In the genomic region with DNA sequence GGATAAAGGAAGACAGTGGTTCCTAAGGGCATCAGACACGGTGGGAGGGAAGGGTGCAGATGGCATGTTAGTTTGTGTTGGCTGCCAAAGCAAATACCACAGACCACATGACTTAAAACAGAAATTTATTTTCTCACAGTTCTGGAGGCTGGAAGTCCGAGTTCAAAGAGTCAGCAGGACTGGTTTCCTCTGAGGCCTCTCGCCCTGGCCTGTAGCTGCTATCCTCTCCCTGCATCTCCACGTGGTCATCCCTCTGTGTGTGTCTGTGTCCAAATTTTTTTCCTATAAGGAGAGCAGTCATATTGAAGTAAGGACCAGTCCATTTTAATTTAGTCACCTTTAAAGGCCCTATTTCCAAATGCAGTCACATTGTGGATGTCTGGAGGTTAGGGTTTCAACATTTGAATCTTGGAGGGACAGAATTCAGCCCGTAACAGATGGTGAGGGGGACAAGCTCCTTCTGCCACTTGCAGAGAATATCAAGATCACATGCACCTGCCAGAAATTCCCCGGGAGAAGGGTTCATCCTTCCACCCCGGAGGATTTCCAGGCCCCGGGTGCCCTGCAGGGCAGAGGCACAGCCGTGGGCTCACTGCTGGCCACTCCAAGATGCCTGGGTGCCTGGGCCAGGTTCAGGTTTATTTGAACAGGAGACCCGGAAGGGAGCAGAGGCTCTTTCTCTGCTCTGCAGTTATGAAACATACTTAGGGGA, we compare ENCODE assay signal across 10 cellular contexts. TPM values are rescaled to one million over a fixed set of nuclear protein-coding genes. Genes with fewer than 3 reads are reported as not detected.
DNase-seq lines count a peak whose midpoint lies in the region; ATAC-seq and TF ChIP-seq lines count a peak whose summit lies in the region.
"Had no signal": no experiment of that assay in that cellular context is flagged by ENCODE, and none has a peak within 500 bp of the region (broad histone marks: within the 10 kb centered on the region; RNA-seq: fewer than 3 reads in every experiment).

No MANE protein-coding gene starts in this region.

- H4K5ac ChIP-seq in H9 (ENCODE audit: insufficient read length, low read depth, low read length) = no peak overlapping the region

- H3K36me3 Mint-ChIP-seq in H9 (ENCODE audit: insufficient read depth in 1 of 3, low read depth in 3 of 3) = no peaks in the 10 kb centered on the region

- H3K27me3 ChIP-seq in left ventricle myocardium inferior (ENCODE audit: low read depth) = peaks cover 16% of the 10 kb centered on the region
- H3K27me3 ChIP-seq in SJCRH30 = no peaks in the 10 kb centered on the region
- H3K27me3 ChIP-seq in upper lobe of right lung = no peaks in the 10 kb centered on the region
- H3K27me3 ChIP-seq in H9 (ENCODE audit: insufficient read depth, low read length) = no peaks in the 10 kb centered on the region
- H3K27me3 ChIP-seq: uterus had no signal

- H3K4me3 ChIP-seq in left ventricle myocardium inferior = no peak overlapping the region
- no peak overlapping the region for H3K4me3 ChIP-seq in SJCRH30
- no peak overlapping the region for H3K4me3 ChIP-seq in fibroblast of pulmonary artery (replicated peaks; ENCODE audit: low read depth, low read length)
- H3K4me3 ChIP-seq in upper lobe of right lung = no peak overlapping the region
- H3K4me3 ChIP-seq: uterus had no signal

- H3K9me3 Mint-ChIP-seq in H9 = peaks cover 0 to 2% of the 10 kb centered on the region in 2 experiments; a peak in 1 of 5 replicates

- H3K4me1 ChIP-seq in left ventricle myocardium inferior = peaks cover 21% of the 10 kb centered on the region
- H3K4me1 ChIP-seq in SJCRH30 = peaks cover 4% of the 10 kb centered on the region; the same call in 1 of the 2 replicates
- peaks cover 39% of the 10 kb centered on the region for H3K4me1 ChIP-seq in upper lobe of right lung
- peaks cover 2% of the 10 kb centered on the region; the same call in 1 of the 2 replicates for H3K4me1 ChIP-seq in H9 (ENCODE audit: insufficient read depth, low read length)
- H3K4me1 ChIP-seq: uterus had no signal

- no peak overlapping the region for H3K4ac ChIP-seq in H9 (ENCODE audit: low read depth, low read length)

- no CpG with 5 or more reads among the region's 10 CpGs for WGBS in H9 (ENCODE audit: extremely low coverage, insufficient read length, low lambda C conversion rate)

- H3K79me2 ChIP-seq in H9 (ENCODE audit: insufficient read depth, low read length) = no peaks in the 10 kb centered on the region

- no peak overlapping the region for H3K23ac ChIP-seq in H9 (ENCODE audit: insufficient read length, low read depth, low read length)

- H2BK20ac ChIP-seq in H9 (ENCODE audit: low read depth, low read length, poor library complexity, severe bottlenecking) = no peak overlapping the region

- H3K36me3 ChIP-seq in left ventricle myocardium inferior = no peaks in the 10 kb centered on the region
- no peaks in the 10 kb centered on the region for H3K36me3 ChIP-seq in SJCRH30
- H3K36me3 ChIP-seq in upper lobe of right lung = no peaks in the 10 kb centered on the region
- H3K36me3 ChIP-seq: uterus had no signal

- TF ChIP-seq CTCF in left ventricle myocardium inferior (IDR thresholded peaks at IDR 0.05; ENCODE audit: borderline replicate concordance) (no peak), fibroblast of pulmonary artery (IDR thresholded peaks at IDR 0.05; ENCODE audit: low read length, missing control alignments) (no peak), upper lobe of right lung (IDR thresholded peaks at IDR 0.05) (no peak), H9 (conservative IDR thresholded peaks at IDR 0.05) (no peak)

- peaks cover 29 to 32% of the 10 kb centered on the region in 2 experiments for H3K4me1 Mint-ChIP-seq in H9

- H4K8ac ChIP-seq in H9 (replicated peaks; ENCODE audit: insufficient read length, low read depth, low read length) = no peak overlapping the region

- H2BK120ac ChIP-seq in H9 (ENCODE audit: low read depth, low read length, poor library complexity, severe bottlenecking) = no peak overlapping the region

- no peak overlapping the region for H3K4me2 ChIP-seq in H9 (ENCODE audit: insufficient read depth, insufficient read length, low read length)

- no peak overlapping the region for H3K9ac ChIP-seq in H9 (ENCODE audit: extremely low read depth, insufficient read length, low read length)

- no peak overlapping the region for H3K4me3 Mint-ChIP-seq in H9

- intact Hi-C loops in Right ventricle myocardium inferior (cut with DNase I) (no loop called here), left ventricle myocardium inferior (cut with micrococcal nuclease) (no loop called here), upper lobe of right lung (cut with DNase I) (no loop called here)

- no peak overlapping the region for H2BK15ac ChIP-seq in H9 (ENCODE audit: low read depth, low read length)

- H3K27ac Mint-ChIP-seq in H9 = no peak overlapping the region

- peak; percentile 27 for ATAC-seq in Right ventricle myocardium inferior
- ATAC-seq in upper lobe of right lung = peak; percentile 21
- ATAC-seq in HG03442 (IDR thresholded peaks at IDR 0.05; ENCODE audit: unreplicated experiment) = no peak

- H2BK5ac ChIP-seq in H9 (ENCODE audit: insufficient read length, low read length) = no peak overlapping the region

- H3K9me3 ChIP-seq in left ventricle myocardium inferior (replicated peaks) = no peaks in the 10 kb centered on the region
- H3K9me3 ChIP-seq in SJCRH30 (replicated peaks) = no peaks in the 10 kb centered on the region
- no peaks in the 10 kb centered on the region for H3K9me3 ChIP-seq in upper lobe of right lung
- no peaks in the 10 kb centered on the region for H3K9me3 ChIP-seq in H9 (ENCODE audit: control insufficient read depth, low read depth, low read length)
- H3K9me3 ChIP-seq: uterus had no signal

- H2AFZ ChIP-seq in H9 (ENCODE audit: low read length) = no peak overlapping the region

- no peak overlapping the region for H3K56ac ChIP-seq in H9 (ENCODE audit: insufficient read length, low read depth, low read length)

- DNase-seq in Right ventricle myocardium inferior (ENCODE audit: missing footprints) (no peak), left ventricle myocardium inferior (no peak), SJCRH30 (peak; percentile 16 to 49), fibroblast of pulmonary artery (ENCODE audit: low read depth) (peak; percentile 28), upper lobe of right lung (no peak), RKO (ENCODE audit: low spot score) (no peak), H9 (no peak)
- DNase-seq: NCI-H2081 treated with DMSO at 0.1 percent for 48 hours, uterus had no signal

- no peak overlapping the region for H3K14ac ChIP-seq in H9 (ENCODE audit: insufficient read depth, low read length)

- H4K91ac ChIP-seq in H9 (ENCODE audit: insufficient read length, low read depth, low read length) = no peak overlapping the region

- H3K27ac ChIP-seq in left ventricle myocardium inferior (replicated peaks) (no peak overlapping the region), SJCRH30 (no peak overlapping the region), upper lobe of right lung (peak overlapping the region; percentile 18), H9 (ENCODE audit: insufficient read length, low read depth, low read length) (no peak overlapping the region)
- H3K27ac ChIP-seq: uterus had no signal

- H3K18ac ChIP-seq in H9 (ENCODE audit: insufficient read length, low read depth, low read length) = no peak overlapping the region

- H2BK12ac ChIP-seq in H9 (ENCODE audit: insufficient read length, low read depth, low read length) = no peak overlapping the region

- peaks cover 5% of the 10 kb centered on the region for H3K27me3 Mint-ChIP-seq in H9 (ENCODE audit: low read depth)

- peaks cover 2% of the 10 kb centered on the region for H4K20me1 ChIP-seq in H9 (ENCODE audit: control insufficient read depth, insufficient read depth, insufficient read length)

- no peaks in the 10 kb centered on the region for H3K23me2 ChIP-seq in H9 (ENCODE audit: insufficient read length, low read depth, low read length, poor library complexity, severe bottlenecking)

- no peaks in the 10 kb centered on the region for H3K79me1 ChIP-seq in H9 (ENCODE audit: insufficient read depth, low read depth, low read length, poor library complexity, severe bottlenecking)

- H2AK5ac ChIP-seq in H9 (ENCODE audit: insufficient read length, low read length) = no peak overlapping the region

- H3T11ph ChIP-seq in H9 (ENCODE audit: low read length) = no peak overlapping the region

RNA-seq across cellular contexts. Expression of a gene that starts 38.0 kb away (rescaled TPM):
- total RNA-seq in Right ventricle myocardium inferior (19.3 TPM), left ventricle myocardium inferior (18.4 TPM), upper lobe of right lung (85.8 TPM), H9 (2021) (3.3 and 3.5 TPM in 2 replicates)
- total RNA-seq in SJCRH30 (2014; rRNA removed; shearing (Covaris generic)) = 0.08 and 0.13 TPM in 2 replicates

Comparison
In these comparisons a context has a peak if more than half of its experiments do, and no peak if none do; other contexts are left out.
1. DNase-seq: peak in SJCRH30 (2 of 2) and fibroblast of pulmonary artery (single experiment); none in Right ventricle myocardium inferior (single experiment), left ventricle myocardium inferior (single experiment), upper lobe of right lung (single experiment), RKO (single experiment) and H9 (single experiment).